In genomic region chr20:14235355-14235754, GRCh38 we compare ENCODE assay signal across 16 cellular contexts.
DNase-seq lines count a peak whose midpoint lies in the region; FAIRE-seq and TF ChIP-seq lines count a peak whose summit lies in the region.
"Had no signal": no experiment of that assay in that cellular context is flagged by ENCODE, and none has a peak within 500 bp of the region (broad histone marks: within the 10 kb centered on the region; RNA-seq: fewer than 3 reads in every experiment).

No MANE protein-coding gene starts in this region.

- TF ChIP-seq CTCF in epithelial cell of esophagus (IDR thresholded peaks at IDR 0.05; ENCODE audit: insufficient read depth, low read depth, low read length, missing control alignments), result no peak

- no peaks in the 10 kb centered on the region for H3K4me1 Mint-ChIP-seq in activated T-helper 1 cell treated with anti-CD3 and anti-CD28 coated beads, Interleukin-12 subunit alpha, Interleukin-12 subunit beta, Interleukin-2, Interleukin-4 antibody, amounts not matched to agents 30 ng/mL and 10 ng/mL and 1 ng/mL, durations not matched to agents 14 hours and 24 hours and 36 hours (ENCODE audit: low read depth)
- H3K4me1 Mint-ChIP-seq: immature natural killer cell, nephron progenitor cell had no signal

- H3K4me3 ChIP-seq in epithelial cell of esophagus (ENCODE audit: low read length), result no peak overlapping the region
- H3K4me3 ChIP-seq: adrenal gland had no signal

- DNase-seq in EH (ENCODE audit: low read depth), result peak; percentile 88
- DNase-seq in NCI-H226, result peak; percentile 73
- peak; percentile 75 for DNase-seq in epithelial cell of esophagus (ENCODE audit: low read depth)
- peak; percentile 72 for DNase-seq in non-pigmented ciliary epithelial cell (ENCODE audit: low read depth)
- no peak for DNase-seq in islet precursor cell
- DNase-seq in GM12892 (ENCODE audit: insufficient read length), result no peak
- DNase-seq in activated T-helper 1 cell treated with anti-CD3 and anti-CD28 coated beads, Interleukin-12 subunit alpha, Interleukin-12 subunit beta, Interleukin-2, Interleukin-4 antibody, amounts not matched to agents 30 ng/mL and 10 ng/mL and 1 ng/mL, durations not matched to agents 14 hours and 24 hours and 36 hours (ENCODE audit: low spot score), result no peak
- no peak for DNase-seq in NCI-H526 treated with DMSO at 0.1 percent for 48 hours (lab: John Stamatoyannopoulos, UW)
- DNase-seq: activated CD8-positive, alpha-beta memory T cell treated with anti-CD3 and anti-CD28 coated beads, Interleukin-2, amount 50 U/mL, for 48 hours; adrenal gland; immature natural killer cell; KBM-7; NCI-H2227 treated with DMSO at 0.1 percent for 48 hours; nephron progenitor cell; RPMI8226 had no signal

- peaks cover 20% of the 10 kb centered on the region for H3K9me3 Mint-ChIP-seq in activated T-helper 1 cell treated with anti-CD3 and anti-CD28 coated beads, Interleukin-12 subunit alpha, Interleukin-12 subunit beta, Interleukin-2, Interleukin-4 antibody, amounts not matched to agents 30 ng/mL and 10 ng/mL and 1 ng/mL, durations not matched to agents 14 hours and 24 hours and 36 hours

- no peak for FAIRE-seq in GM12892 (lab: Jason Lieb, UNC)
- FAIRE-seq: H1 had no signal

- H3K36me3 Mint-ChIP-seq in activated T-helper 1 cell treated with anti-CD3 and anti-CD28 coated beads, Interleukin-12 subunit alpha, Interleukin-12 subunit beta, Interleukin-2, Interleukin-4 antibody, amounts not matched to agents 30 ng/mL and 10 ng/mL and 1 ng/mL, durations not matched to agents 14 hours and 24 hours and 36 hours (ENCODE audit: low read depth), result no peaks in the 10 kb centered on the region
- H3K36me3 Mint-ChIP-seq: immature natural killer cell had no signal

- H3K27me3 Mint-ChIP-seq in activated T-helper 1 cell treated with anti-CD3 and anti-CD28 coated beads, Interleukin-12 subunit alpha, Interleukin-12 subunit beta, Interleukin-2, Interleukin-4 antibody, amounts not matched to agents 30 ng/mL and 10 ng/mL and 1 ng/mL, durations not matched to agents 14 hours and 24 hours and 36 hours (ENCODE audit: insufficient read depth), result no peaks in the 10 kb centered on the region

- TF ChIP-seq POLR2A in GM12892 (IDR thresholded peaks at IDR 0.05; ENCODE audit: low read depth, low read length), result no peak

- intact Hi-C loops in activated T-helper 1 cell treated with anti-CD3 and anti-CD28 coated beads, Interleukin-12 subunit alpha, Interleukin-12 subunit beta, Interleukin-2, Interleukin-4 antibody, amounts not matched to agents 30 ng/mL and 10 ng/mL and 1 ng/mL, durations not matched to agents 14 hours and 24 hours and 36 hours (cut with micrococcal nuclease), result no loop called here

- H3K4me3 Mint-ChIP-seq in activated T-helper 1 cell treated with anti-CD3 and anti-CD28 coated beads, Interleukin-12 subunit alpha, Interleukin-12 subunit beta, Interleukin-2, Interleukin-4 antibody, amounts not matched to agents 30 ng/mL and 10 ng/mL and 1 ng/mL, durations not matched to agents 14 hours and 24 hours and 36 hours, result no peak overlapping the region
- H3K4me3 Mint-ChIP-seq: immature natural killer cell, nephron progenitor cell had no signal

- no peak overlapping the region for H3K27ac Mint-ChIP-seq in activated T-helper 1 cell treated with anti-CD3 and anti-CD28 coated beads, Interleukin-12 subunit alpha, Interleukin-12 subunit beta, Interleukin-2, Interleukin-4 antibody, amounts not matched to agents 30 ng/mL and 10 ng/mL and 1 ng/mL, durations not matched to agents 14 hours and 24 hours and 36 hours
- H3K27ac Mint-ChIP-seq: immature natural killer cell, nephron progenitor cell had no signal

Comparison
In these comparisons a context has a peak if more than half of its experiments do, and no peak if none do; other contexts are left out.
1. DNase-seq: peak in EH (single experiment), NCI-H226 (single experiment), epithelial cell of esophagus (single experiment) and non-pigmented ciliary epithelial cell (single experiment); none in islet precursor cell (single experiment), GM12892 (single experiment), activated T-helper 1 cell treated with anti-CD3 and anti-CD28 coated beads, Interleukin-12 subunit alpha, Interleukin-12 subunit beta, Interleukin-2, Interleukin-4 antibody, amounts not matched to agents 30 ng/mL and 10 ng/mL and 1 ng/mL, durations not matched to agents 14 hours and 24 hours and 36 hours (single experiment) and NCI-H526 treated with DMSO at 0.1 percent for 48 hours (single experiment).